ENCODE assay signal across 8 cellular contexts in the genomic region with DNA sequence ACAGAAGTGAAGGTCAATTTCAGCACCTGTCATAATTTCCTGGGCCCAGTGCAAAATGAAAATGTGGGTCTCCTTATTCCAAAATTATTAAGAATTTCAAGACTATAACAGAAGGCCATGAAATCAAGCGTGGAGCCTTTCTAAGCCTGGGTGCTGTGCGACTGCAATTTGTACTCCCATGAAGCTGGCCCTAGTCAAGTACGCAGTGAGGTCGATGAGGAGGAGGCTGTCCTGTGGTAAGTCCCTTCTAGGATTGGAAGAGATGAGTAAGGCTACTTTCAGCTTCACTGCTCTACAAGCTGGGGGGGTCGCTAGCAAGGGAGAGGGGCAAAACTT. TPM values are rescaled to one million over a fixed set of nuclear protein-coding genes. Genes with fewer than 3 reads are reported as not detected.
DNase-seq lines count a peak whose midpoint lies in the region; ATAC-seq and TF ChIP-seq lines count a peak whose summit lies in the region.

No MANE protein-coding gene starts in this region.

- peaks cover 33 to 34% of the 10 kb centered on the region in 2 donors for H3K4me1 Mint-ChIP-seq in natural killer cell

- ATAC-seq in GM18868 (IDR thresholded peaks at IDR 0.05; ENCODE audit: unreplicated experiment): peak; percentile 24
- ATAC-seq in natural killer cell: peak; percentile 23 to 38 (median 26)
- no peak for ATAC-seq in GM18520 (IDR thresholded peaks at IDR 0.05; ENCODE audit: unreplicated experiment)

- intact Hi-C loops in natural killer cell (cut with micrococcal nuclease): loop anchor here (1.0 kb wide), 2 partner anchors 21 to 134 kb away; a partner anchor contains a TSS

- no peaks in the 10 kb centered on the region for H3K27me3 ChIP-seq in KMS-11 (ENCODE audit: insufficient read depth, low read depth)
- H3K27me3 ChIP-seq in effector memory CD4-positive, alpha-beta T cell (replicated peaks; ENCODE audit: control insufficient read depth, insufficient read depth, low read length, poor library complexity, severe bottlenecking): no peaks in the 10 kb centered on the region

- peak overlapping the region; percentile 70 for H2AFZ ChIP-seq in KMS-11 (ENCODE audit: low read depth)

- peak overlapping the region; percentile 68 for H3K27ac ChIP-seq in KMS-11
- H3K27ac ChIP-seq in effector memory CD4-positive, alpha-beta T cell (ENCODE audit: insufficient read depth, low read length, poor library complexity, severe bottlenecking): peak overlapping the region; percentile 89

- TF ChIP-seq CTCF in KMS-11 (conservative IDR thresholded peaks at IDR 0.05; ENCODE audit: low read depth, low read length) (no peak), natural killer cell (IDR thresholded peaks at IDR 0.05) (no peak)

- peaks cover 24% of the 10 kb centered on the region for H3K4me1 ChIP-seq in KMS-11 (ENCODE audit: low read depth, poor library complexity, severe bottlenecking)
- H3K4me1 ChIP-seq in effector memory CD4-positive, alpha-beta T cell (ENCODE audit: control insufficient read depth, insufficient read depth, low read length, poor library complexity, severe bottlenecking): peaks cover 6% of the 10 kb centered on the region

- no peak overlapping the region for H3K4me3 ChIP-seq in KMS-11 (IDR thresholded peaks at IDR 0.05; ENCODE audit: insufficient read depth, low read depth, low read length)
- H3K4me3 ChIP-seq in effector memory CD4-positive, alpha-beta T cell (ENCODE audit: insufficient read depth, low read depth, low read length, poor library complexity, severe bottlenecking): peak overlapping the region; percentile 83

- peaks cover 32% of the 10 kb centered on the region for H3K79me2 ChIP-seq in KMS-11 (ENCODE audit: insufficient read depth, low read depth)

- DNase-seq in effector memory CD4-positive, alpha-beta T cell: no peak
- DNase-seq in natural killer cell (no peak), NCI-H2171 treated with DMSO at 0.1 percent for 48 hours (lab: John Stamatoyannopoulos, UW) (no peak), MV-4-11 (lab: John Stamatoyannopoulos, UW) (no peak), KG1 (lab: John Stamatoyannopoulos, UW) (no peak)

- H3K4me2 ChIP-seq in KMS-11: peak overlapping the region; percentile 89; the same call in 1 of the 2 replicates

- H3K9me3 Mint-ChIP-seq in natural killer cell: no peaks in the 10 kb centered on the region

- H3K4me3 Mint-ChIP-seq in natural killer cell: peak overlapping the region; percentile 97

- H3K27ac Mint-ChIP-seq in natural killer cell: peak overlapping the region; percentile 93 to 97

- no peaks in the 10 kb centered on the region for H3K9me3 ChIP-seq in effector memory CD4-positive, alpha-beta T cell (ENCODE audit: control insufficient read depth, low read length)

- H3K36me3 ChIP-seq in KMS-11 (ENCODE audit: insufficient read depth): peaks cover 7% of the 10 kb centered on the region; the same call in 1 of the 2 replicates
- H3K36me3 ChIP-seq in effector memory CD4-positive, alpha-beta T cell (ENCODE audit: control insufficient read depth, insufficient read depth, low read length): peaks cover 8% of the 10 kb centered on the region

- H3K9ac ChIP-seq in KMS-11: peak overlapping the region; percentile 91; the same call in 1 of the 2 replicates

- H3K36me3 Mint-ChIP-seq in natural killer cell: no peaks in the 10 kb centered on the region

- H4K20me1 ChIP-seq in KMS-11 (ENCODE audit: insufficient read depth): no peaks in the 10 kb centered on the region

- H3K27me3 Mint-ChIP-seq in natural killer cell (ENCODE audit: low read depth in 2 of 2): no peaks in the 10 kb centered on the region

RNA-seq across cellular contexts. Expression of a gene that starts 0.4 kb away (rescaled TPM):
- 10 to 100 TPM; 43.6 to 46.6 (median 43.7) TPM for total RNA-seq in natural killer cell

RNA-seq across cellular contexts. Expression of a gene that starts 7.3 kb away (rescaled TPM):
- not detected for total RNA-seq in natural killer cell

RNA-seq across cellular contexts. Expression of a gene that starts 20.8 kb away (rescaled TPM):
- 10 to 100 TPM; 25.5 to 41.3 (median 34.6) TPM for total RNA-seq in natural killer cell

RNA-seq across cellular contexts. Expression of a gene that starts 31.0 kb away (rescaled TPM):
- 10 to 100 TPM; 32.4 to 42.6 (median 37.9) TPM for total RNA-seq in natural killer cell

RNA-seq across cellular contexts. Expression of a gene that starts 39.2 kb away (rescaled TPM):
- total RNA-seq in natural killer cell: under 1 TPM in 2 of 3 donors, not detected in 1; 0.20 to 0.52 TPM
